In genomic region chr10:78765726-78766335, GRCh38 we compare ENCODE assay signal across 1 cellular context.
TF ChIP-seq lines count a peak whose summit lies in the region.

No MANE protein-coding gene starts in this region.

TF ChIP-seq in HepG2, 621 proteins besides CTCF, POLR2A, EP300 and RAD21 (continued from another document):
- TF ChIP-seq MLXIP (CRISPR knock-in tag; IDR thresholded peaks at IDR 0.05; ENCODE audit: borderline replicate concordance) (no peak), MAZ (IDR thresholded peaks at IDR 0.05; ENCODE audit: borderline replicate concordance, low read depth, low read length) (no peak), MAZ (CRISPR knock-in tag; IDR thresholded peaks at IDR 0.05; ENCODE audit: low read depth) (no peak), ZNF180 (CRISPR knock-in tag; IDR thresholded peaks at IDR 0.05; ENCODE audit: borderline replicate concordance, low read depth) (no peak), ZKSCAN5 (CRISPR knock-in tag; IDR thresholded peaks at IDR 0.05) (no peak), MAX (IDR thresholded peaks at IDR 0.05) (no peak), PHF21A (CRISPR knock-in tag; IDR thresholded peaks at IDR 0.05) (no peak), ARHGAP35 (CRISPR knock-in tag; IDR thresholded peaks at IDR 0.05; ENCODE audit: borderline replicate concordance) (no peak), FOXJ3 (CRISPR knock-in tag; IDR thresholded peaks at IDR 0.05; ENCODE audit: borderline replicate concordance) (no peak), SP4 (CRISPR knock-in tag; IDR thresholded peaks at IDR 0.05) (no peak)
